Comparison of ENCODE assay signal across 8 cellular contexts in the genomic region with DNA sequence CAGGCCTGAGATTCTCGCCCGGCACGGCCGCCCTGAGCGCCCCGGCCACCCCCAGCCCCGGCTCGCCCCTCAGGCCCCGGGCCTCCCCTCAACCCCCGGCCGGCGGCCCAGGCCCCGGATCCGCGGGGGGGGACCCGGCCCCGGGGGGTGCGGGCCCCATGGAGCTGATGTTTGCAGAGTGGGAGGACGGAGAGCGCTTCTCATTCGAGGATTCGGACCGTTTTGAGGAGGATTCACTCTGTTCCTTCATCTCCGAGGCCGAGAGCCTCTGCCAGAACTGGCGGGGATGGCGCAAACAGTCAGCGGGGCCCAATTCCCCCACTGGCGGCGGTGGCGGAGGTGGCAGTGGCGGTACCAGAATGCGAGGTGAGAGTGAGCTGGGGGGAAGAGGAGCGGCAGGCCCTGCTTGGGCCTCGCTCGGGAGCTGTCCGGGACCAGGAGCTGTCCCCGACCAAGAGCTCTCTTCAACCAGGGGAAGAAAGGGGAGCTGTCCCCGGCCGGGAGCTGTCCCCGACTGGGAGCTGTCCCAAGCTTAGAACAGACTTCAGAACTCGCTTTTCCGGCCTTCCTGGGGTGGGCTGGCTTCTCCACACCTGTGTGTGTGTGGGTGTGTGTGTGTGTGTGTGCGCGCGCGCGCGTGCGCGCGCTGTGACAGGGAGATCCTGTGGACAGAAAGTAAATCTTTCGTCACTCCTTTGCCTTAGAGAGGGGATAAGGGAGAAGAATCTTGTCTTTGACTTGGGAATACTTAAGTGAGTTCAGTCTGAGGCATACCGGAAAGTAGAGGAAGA. TPM values are rescaled to one million over a fixed set of nuclear protein-coding genes. Genes with fewer than 3 reads are reported as not detected.
DNase-seq lines count a peak whose midpoint lies in the region; ATAC-seq, FAIRE-seq and TF ChIP-seq lines count a peak whose summit lies in the region.

No MANE protein-coding gene starts in this region.

- TF ChIP-seq CTCF in 22Rv1 (IDR thresholded peaks at IDR 0.05): no peak
- no peak for TF ChIP-seq CTCF in bronchial epithelial cell (IDR thresholded peaks at IDR 0.05; ENCODE audit: insufficient read depth, low read length, severe bottlenecking)

- no peaks in the 10 kb centered on the region for H3K9me3 Mint-ChIP-seq in stimulated activated memory B cell treated with anti-CD40 and anti-IgM and Interleukin-4, amounts not matched to agents 10 μg/mL and 1 μg/mL and 100 μg/mL, for 72 hours

- no peak for FAIRE-seq in bronchial epithelial cell (lab: Jason Lieb, UNC)

- peaks cover 23% of the 10 kb centered on the region for H3K36me3 Mint-ChIP-seq in stimulated activated memory B cell treated with anti-CD40 and anti-IgM and Interleukin-4, amounts not matched to agents 10 μg/mL and 1 μg/mL and 100 μg/mL, for 72 hours

- H3K27me3 ChIP-seq in bronchial epithelial cell (ENCODE audit: control insufficient read depth, insufficient read depth, low read length) (no peaks in the 10 kb centered on the region), layer of hippocampus (ENCODE audit: control insufficient read depth, insufficient read depth, low read length) (no peaks in the 10 kb centered on the region)

- peak; percentile 9 for ATAC-seq in GM18861 (IDR thresholded peaks at IDR 0.05; ENCODE audit: unreplicated experiment)
- peak; percentile 17 for ATAC-seq in HG03196 (IDR thresholded peaks at IDR 0.05; ENCODE audit: unreplicated experiment)
- peak; percentile 56 for ATAC-seq in stimulated activated memory B cell treated with anti-CD40 and anti-IgM and Interleukin-4, amounts not matched to agents 10 μg/mL and 1 μg/mL and 100 μg/mL, for 72 hours

- peaks cover 58% of the 10 kb centered on the region for H3K4me1 Mint-ChIP-seq in stimulated activated memory B cell treated with anti-CD40 and anti-IgM and Interleukin-4, amounts not matched to agents 10 μg/mL and 1 μg/mL and 100 μg/mL, for 72 hours

- H3K27ac ChIP-seq in 22Rv1: peak overlapping the region; percentile 86
- peak overlapping the region; percentile 95 for H3K27ac ChIP-seq in layer of hippocampus (ENCODE audit: low read depth, low read length)

- peaks cover 15% of the 10 kb centered on the region for H3K36me3 ChIP-seq in bronchial epithelial cell (ENCODE audit: control insufficient read depth, insufficient read depth, low read length)

- peak overlapping the region; percentile 94 for H3K4me3 Mint-ChIP-seq in stimulated activated memory B cell treated with anti-CD40 and anti-IgM and Interleukin-4, amounts not matched to agents 10 μg/mL and 1 μg/mL and 100 μg/mL, for 72 hours

- H3K4me3 ChIP-seq in bronchial epithelial cell (ENCODE audit: low read depth, low read length): peak overlapping the region; percentile 91

- H3K27me3 Mint-ChIP-seq in stimulated activated memory B cell treated with anti-CD40 and anti-IgM and Interleukin-4, amounts not matched to agents 10 μg/mL and 1 μg/mL and 100 μg/mL, for 72 hours: no peaks in the 10 kb centered on the region

- peak overlapping the region; percentile 96 for H3K27ac Mint-ChIP-seq in stimulated activated memory B cell treated with anti-CD40 and anti-IgM and Interleukin-4, amounts not matched to agents 10 μg/mL and 1 μg/mL and 100 μg/mL, for 72 hours

- DNase-seq in T-helper 1 cell (peak in 4 of 5 donors; percentile 16 to 45 (median 36)), bronchial epithelial cell (ENCODE audit: low read depth) (peak; percentile 50), OCI-M2 (lab: John Stamatoyannopoulos, UW; ENCODE audit: unreplicated experiment) (no peak)

RNA-seq across cellular contexts. Expression of gene ZSWIM8, which starts 0.5 kb away (rescaled TPM):
- 27.1 and 43.1 TPM in 2 replicates for total RNA-seq in bronchial epithelial cell

RNA-seq across cellular contexts. Expression of gene CHCHD1, which starts 4.1 kb away (rescaled TPM):
- total RNA-seq in bronchial epithelial cell: 13.2 and 25.1 TPM in 2 replicates

RNA-seq across cellular contexts. Expression of gene NDST2, which starts 25.5 kb away (rescaled TPM):
- 5.3 and 10.2 TPM in 2 replicates for total RNA-seq in bronchial epithelial cell

RNA-seq across cellular contexts. Expression of gene SEC24C, which starts 41.7 kb away (rescaled TPM):
- total RNA-seq in bronchial epithelial cell: 55.0 and 92.4 TPM in 2 replicates
